ENCODE assay signal across 8 cellular contexts in the genomic region with DNA sequence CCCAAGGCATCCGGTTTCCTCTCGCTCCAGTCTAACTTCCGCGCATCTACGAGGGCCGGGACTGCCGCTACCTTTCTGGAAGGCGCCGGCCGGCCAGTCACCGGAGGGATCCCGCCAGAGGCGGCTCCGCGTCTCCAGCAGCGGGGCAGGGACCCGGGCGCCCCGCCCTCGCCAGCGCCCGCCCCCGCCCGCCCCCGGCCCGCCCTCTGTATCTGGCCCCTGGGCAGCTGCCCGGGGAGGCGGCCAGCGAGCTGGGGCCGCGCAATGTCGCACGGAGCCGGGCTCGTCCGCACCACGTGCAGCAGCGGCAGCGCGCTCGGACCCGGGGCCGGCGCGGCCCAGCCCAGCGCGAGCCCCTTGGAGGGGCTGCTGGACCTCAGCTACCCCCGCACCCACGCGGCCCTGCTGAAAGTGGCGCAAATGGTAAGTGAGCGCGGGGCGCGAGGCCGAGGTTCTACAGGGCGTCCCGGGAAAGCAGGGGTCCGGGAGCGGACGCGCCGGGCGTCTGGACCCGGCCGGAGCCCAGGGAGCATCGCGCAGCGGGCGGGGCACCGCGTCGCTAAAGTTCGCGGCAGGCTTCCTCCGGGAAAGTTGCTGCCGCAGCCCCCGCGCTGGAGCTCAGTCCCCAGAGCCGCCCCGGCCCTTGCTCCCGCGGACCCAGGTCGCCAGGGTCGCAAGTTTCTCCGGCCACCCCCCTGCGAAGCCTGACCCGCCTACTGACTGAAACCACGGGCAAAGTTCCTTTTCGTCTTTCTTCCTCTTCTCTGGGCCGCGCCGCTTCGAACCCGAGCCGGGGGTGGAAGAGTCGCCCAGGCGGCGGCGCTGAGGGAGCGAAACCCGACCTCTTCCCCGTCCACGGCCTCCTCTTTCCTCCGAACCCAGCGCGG. TPM values are rescaled to one million over a fixed set of nuclear protein-coding genes. Genes with fewer than 3 reads are reported as not detected.
DNase-seq lines count a peak whose midpoint lies in the region; ATAC-seq and TF ChIP-seq lines count a peak whose summit lies in the region.

A gene with protein sequence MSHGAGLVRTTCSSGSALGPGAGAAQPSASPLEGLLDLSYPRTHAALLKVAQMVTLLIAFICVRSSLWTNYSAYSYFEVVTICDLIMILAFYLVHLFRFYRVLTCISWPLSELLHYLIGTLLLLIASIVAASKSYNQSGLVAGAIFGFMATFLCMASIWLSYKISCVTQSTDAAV (plus strand): TSS at position 211 of the 887 bp plus-strand sequence. CDS start 54 bp downstream, at position 265.

- peaks cover 26% of the 10 kb centered on the region for H3K4me1 ChIP-seq in CD8-positive, alpha-beta memory T cell (ENCODE audit: insufficient read depth, low read length)

- H3K27me3 ChIP-seq in CD8-positive, alpha-beta memory T cell (ENCODE audit: insufficient read depth, low read length, poor library complexity, severe bottlenecking), result no peaks in the 10 kb centered on the region

- no peaks in the 10 kb centered on the region for H3K9me3 Mint-ChIP-seq in CD8-positive, alpha-beta memory T cell

- H3K4me3 Mint-ChIP-seq in CD8-positive, alpha-beta memory T cell, result peak within 1 kb of the TSS; percentile 93 to 100 (median 96)

- peak within 1 kb of the TSS; percentile 68 for H3K27ac ChIP-seq in CD8-positive, alpha-beta memory T cell (ENCODE audit: low read depth, low read length)

- peaks cover 47 to 63% (median 51%) of the 10 kb centered on the region in 3 donors for H3K4me1 Mint-ChIP-seq in CD8-positive, alpha-beta memory T cell

- peaks cover 0 to 1% of the 10 kb centered on the region in 2 donors for H3K27me3 Mint-ChIP-seq in CD8-positive, alpha-beta memory T cell

- peaks cover 0 to 17% (median 0%) of the 10 kb centered on the region in 3 donors for H3K36me3 Mint-ChIP-seq in CD8-positive, alpha-beta memory T cell

- H3K27ac Mint-ChIP-seq in CD8-positive, alpha-beta memory T cell, result peak within 1 kb of the TSS; percentile 91 to 100 (median 96)

- H3K4me3 ChIP-seq in CD8-positive, alpha-beta memory T cell (ENCODE audit: low read length), result peak within 1 kb of the TSS; percentile 66
- peak within 1 kb of the TSS; percentile 80 for H3K4me3 ChIP-seq in WI38 (ENCODE audit: low read depth, low read length)

- POLR2A ChIA-PET in CD8-positive, alpha-beta memory T cell (lab: Charles Lee), result interaction anchor here (0.6 to 1.8 kb wide), 8 partner anchors 9 to 76 kb away, joined by 3 to 9 read pairs (median 4); no protein-coding TSS in a partner anchor

- DNase-seq in CD8-positive, alpha-beta memory T cell, result peak; percentile 33 to 81 (median 65)
- DNase-seq in Kasumi-1 (lab: John Stamatoyannopoulos, UW) (peak; percentile 47 to 55), cerebellum (ENCODE audit: low spot score) (peak; percentile 23), kidney tubule cell (ENCODE audit: low spot score) (peak; percentile 90), DMS153 (lab: John Stamatoyannopoulos, UW) (no peak)
- peak; percentile 54 for DNase-seq in stimulated activated CD4-positive, alpha-beta T cell treated with anti-CD3 and anti-CD28 coated beads, Interleukin-4, amount 100 ng/mL, for 1 hour

- H3K9me3 ChIP-seq in CD8-positive, alpha-beta memory T cell (ENCODE audit: low read length), result no peaks in the 10 kb centered on the region

- CTCF ChIA-PET in CD8-positive, alpha-beta memory T cell (lab: Charles Lee), result interaction anchor here (0.7 to 17.3 kb wide), 8 partner anchors 9 to 77 kb away, joined by 3 to 160 read pairs (median 4); no protein-coding TSS in a partner anchor

- no peaks in the 10 kb centered on the region for H3K36me3 ChIP-seq in CD8-positive, alpha-beta memory T cell (ENCODE audit: insufficient read depth, low read length)

- ATAC-seq in GM21526 (IDR thresholded peaks at IDR 0.05; ENCODE audit: low FRiP score, unreplicated experiment), result peak; percentile 55

- TF ChIP-seq CTCF in WI38 (IDR thresholded peaks at IDR 0.05; ENCODE audit: low read depth, low read length), result no peak

RNA-seq across cellular contexts. Expression of the gene that starts here (rescaled TPM):
- total RNA-seq in CD8-positive, alpha-beta memory T cell, result 10 to 100 TPM; 33.5 to 39.4 TPM
- polyA plus RNA-seq in CD8-positive, alpha-beta memory T cell, result 113 TPM
- 7.9 TPM for total RNA-seq in cerebellum
